ENCODE assay signal across 36 cellular contexts in genomic region chr3:57261929-57262328, GRCh38.
"Had no signal": no experiment of that assay in that cellular context is flagged by ENCODE, and none has a peak within 500 bp of the region (broad histone marks: within the 10 kb centered on the region; RNA-seq: fewer than 3 reads in every experiment).

No MANE protein-coding gene starts in this region.

- H3K9me3 ChIP-seq: ascending aorta had no signal

- H3K4me1 Mint-ChIP-seq: activated B cell treated with CpG ODN at 0.5 μM for 24 hours; activated naive CD8-positive, alpha-beta T cell treated with anti-CD3 and anti-CD28 coated beads, Interleukin-2, amount 10 ng/mL, durations not matched to agents 7 days and 5 days; activated naive CD8-positive, alpha-beta T cell treated with anti-CD3 and anti-CD28 coated beads, Interleukin-2, amount 50 U/mL, for 24 hours; brain had no signal

- H3K4me3 Mint-ChIP-seq: activated B cell treated with CpG ODN at 0.5 μM for 24 hours; activated CD4-positive, alpha-beta memory T cell treated with anti-CD3 and anti-CD28 coated beads for 36 hours; activated CD4-positive, alpha-beta T cell treated with anti-CD3 and anti-CD28 coated beads, Interleukin-2, amount 10 ng/mL, durations not matched to agents 24 days and 14 days; activated CD8-positive, alpha-beta T cell treated with anti-CD3 and anti-CD28 coated beads for 36 hours; activated naive CD4-positive, alpha-beta T cell treated with anti-CD3 and anti-CD28 coated beads for 36 hours; activated naive CD8-positive, alpha-beta T cell; activated naive CD8-positive, alpha-beta T cell treated with anti-CD3 and anti-CD28 coated beads, Interleukin-2, amount 10 ng/mL, durations not matched to agents 7 days and 5 days; activated naive CD8-positive, alpha-beta T cell treated with anti-CD3 and anti-CD28 coated beads, Interleukin-2, amount 50 U/mL, for 24 hours; activated T-cell treated with anti-CD3 and anti-CD28 coated beads, Interleukin-2, amount 50 U/mL, for 4 hours; brain; central memory CD8-positive, alpha-beta T cell; T-helper 1 cell treated with Interleukin-12 subunit alpha and Interleukin-12 subunit beta and Interleukin-4 antibody, amounts not matched to agents 30 μg/mL and 1 μg/mL, for 36 hours; T-helper 2 cell treated with Interferon-gamma antibody and Interleukin-4, amounts not matched to agents 5 μg/mL and 100 μg/mL, for 36 hours had no signal

- H3K27ac Mint-ChIP-seq: activated B cell treated with CpG ODN at 0.5 μM for 24 hours; activated CD4-positive, alpha-beta memory T cell treated with anti-CD3 and anti-CD28 coated beads for 36 hours; activated CD4-positive, alpha-beta T cell treated with anti-CD3 and anti-CD28 coated beads, Interleukin-2, amount 10 ng/mL, durations not matched to agents 24 days and 14 days; activated CD8-positive, alpha-beta T cell treated with anti-CD3 and anti-CD28 coated beads for 36 hours; activated naive CD4-positive, alpha-beta T cell treated with anti-CD3 and anti-CD28 coated beads for 36 hours; activated naive CD8-positive, alpha-beta T cell; activated naive CD8-positive, alpha-beta T cell treated with anti-CD3 and anti-CD28 coated beads, Interleukin-2, amount 10 ng/mL, durations not matched to agents 7 days and 5 days; activated naive CD8-positive, alpha-beta T cell treated with anti-CD3 and anti-CD28 coated beads, Interleukin-2, amount 50 U/mL, for 24 hours; activated T-helper 2 cell treated with anti-CD3 and anti-CD28 coated beads, Interferon-gamma antibody, Interleukin-2, Interleukin-4, amounts not matched to agents 10 μg/mL and 5 μg/mL and 100 μg/mL, durations not matched to agents 14 hours and 24 hours and 36 hours; brain; T-helper 1 cell treated with Interleukin-12 subunit alpha and Interleukin-12 subunit beta and Interleukin-4 antibody, amounts not matched to agents 30 μg/mL and 1 μg/mL, for 36 hours; T-helper 2 cell treated with Interferon-gamma antibody and Interleukin-4, amounts not matched to agents 5 μg/mL and 100 μg/mL, for 36 hours had no signal

- H3K27me3 Mint-ChIP-seq: activated B cell treated with CpG ODN at 0.5 μM for 24 hours; activated CD4-positive, alpha-beta memory T cell treated with anti-CD3 and anti-CD28 coated beads for 36 hours; activated CD4-positive, alpha-beta T cell treated with anti-CD3 and anti-CD28 coated beads, Interleukin-2, amount 10 ng/mL, durations not matched to agents 24 days and 14 days; activated CD8-positive, alpha-beta T cell treated with anti-CD3 and anti-CD28 coated beads for 36 hours; activated naive CD8-positive, alpha-beta T cell; activated naive CD8-positive, alpha-beta T cell treated with anti-CD3 and anti-CD28 coated beads, Interleukin-2, amount 10 ng/mL, durations not matched to agents 7 days and 5 days; activated naive CD8-positive, alpha-beta T cell treated with anti-CD3 and anti-CD28 coated beads, Interleukin-2, amount 50 U/mL, for 24 hours; brain; central memory CD8-positive, alpha-beta T cell had no signal

- H3K27ac ChIP-seq: ascending aorta, cardiac muscle cell, VCaP had no signal

- H3K4me3 ChIP-seq: ascending aorta, cardiac muscle cell had no signal

- FAIRE-seq: bronchial epithelial cell, TTC549 had no signal

- DNase-seq: activated B cell treated with CpG ODN at 0.5 μM for 24 hours; activated CD4-positive, alpha-beta memory T cell treated with anti-CD3 and anti-CD28 coated beads for 36 hours; activated CD4-positive, alpha-beta T cell treated with anti-CD3 and anti-CD28 coated beads for 4 hours; activated CD4-positive, alpha-beta T cell treated with anti-CD3 and anti-CD28 coated beads, Interleukin-2, amount 10 ng/mL, durations not matched to agents 24 days and 14 days; activated CD4-positive, alpha-beta T cell treated with anti-CD3 and anti-CD28 coated beads, Interleukin-2, amount 50 U/mL, for 1 hour; activated CD4-positive, alpha-beta T cell treated with anti-CD3 and anti-CD28 coated beads, Interleukin-2, amount 50 U/mL, for 4 hours; activated CD4-positive, CD25-positive, alpha-beta regulatory T cell treated with anti-CD3 and anti-CD28 coated beads, Interleukin-2, amount 50 U/mL, for 72 hours; activated CD8-positive, alpha-beta memory T cell treated with anti-CD3 and anti-CD28 coated beads, Interleukin-2, amount 50 U/mL, for 4 hours; activated CD8-positive, alpha-beta T cell treated with anti-CD3 and anti-CD28 coated beads for 36 hours; activated effector memory CD4-positive, alpha-beta T cell treated with Interleukin-2 at 50 U/mL for 16 hours; activated gamma-delta T cell; activated naive CD4-positive, alpha-beta T cell treated with anti-CD3 and anti-CD28 coated beads for 36 hours; activated naive CD8-positive, alpha-beta T cell treated with anti-CD3 and anti-CD28 coated beads, Interleukin-2, amount 10 ng/mL, durations not matched to agents 7 days and 5 days; activated naive CD8-positive, alpha-beta T cell treated with anti-CD3 and anti-CD28 coated beads, Interleukin-2, amount 50 U/mL, for 24 hours; activated T-cell treated with anti-CD3 and anti-CD28 coated beads for 4 hours; activated T-cell treated with anti-CD3 and anti-CD28 coated beads, Interleukin-2, amount 50 U/mL, for 1 hour; activated T-cell treated with anti-CD3 and anti-CD28 coated beads, Interleukin-2, amount 50 U/mL, for 4 hours; amygdala; anterior cingulate cortex; caudate nucleus; cerebellar nuclear complex; SW 1271; T-helper 1 cell; T-helper 2 cell; T-helper 9 cell had no signal

- H3K4me1 ChIP-seq: ascending aorta had no signal
